In genomic region chrX:44312421-44312820, GRCh38 we compare ENCODE assay signal across 36 cellular contexts. TPM values are rescaled to one million over a fixed set of nuclear protein-coding genes. Genes with fewer than 3 reads are reported as not detected.
"Had no signal": no experiment of that assay in that cellular context is flagged by ENCODE, and none has a peak within 500 bp of the region (broad histone marks: within the 10 kb centered on the region; RNA-seq: fewer than 3 reads in every experiment).

No MANE protein-coding gene starts in this region.

- H3K9me3 ChIP-seq: MG63 had no signal

- H3K9ac ChIP-seq: KMS-11 had no signal

- DNase-seq: Karpas-422, Kasumi-1, MG63, MM.1S, NCI-H1048, NCI-H1092, NCI-H1092 treated with DMSO at 0.1 percent for 48 hours, NCI-H1105, NCI-H1105 treated with DMSO at 0.1 percent for 48 hours, NCI-H1417, NCI-H1417 treated with DMSO at 0.1 percent for 48 hours, NCI-H1436, NCI-H1436 treated with DMSO at 0.1 percent for 48 hours, NCI-H1694, NCI-H1694 treated with DMSO at 0.1 percent for 48 hours, NCI-H187, NCI-H187 treated with DMSO at 0.1 percent for 48 hours, NCI-H2029, NCI-H2029 treated with DMSO at 0.1 percent for 48 hours, NCI-H2081, NCI-H2081 treated with DMSO at 0.1 percent for 48 hours, NCI-H2107, NCI-H2171, NCI-H2171 treated with DMSO at 0.1 percent for 48 hours, NCI-H2227 treated with DMSO at 0.1 percent for 48 hours, NCI-H226, NCI-H345, NCI-H446, NCI-H446 treated with DMSO at 0.1 percent for 48 hours, NCI-H510A, NCI-H510A treated with DMSO at 0.1 percent for 48 hours, NCI-H524, NCI-H524 treated with DMSO at 0.1 percent for 48 hours had no signal

- H3K4me3 ChIP-seq: MG63 had no signal

- H3K4me2 ChIP-seq: KMS-11 had no signal

- H3K27me3 ChIP-seq: MG63 had no signal

- H3K36me3 ChIP-seq: MG63 had no signal

- H3K27ac ChIP-seq: KMS-11 had no signal

RNA-seq across cellular contexts. Expression of gene EFHC2, which starts 31.1 kb away (rescaled TPM):
- total RNA-seq: MCF 10A, NCI-H460 had no signal
